8 cellular contexts compared by ENCODE assay signal in the genomic region with DNA sequence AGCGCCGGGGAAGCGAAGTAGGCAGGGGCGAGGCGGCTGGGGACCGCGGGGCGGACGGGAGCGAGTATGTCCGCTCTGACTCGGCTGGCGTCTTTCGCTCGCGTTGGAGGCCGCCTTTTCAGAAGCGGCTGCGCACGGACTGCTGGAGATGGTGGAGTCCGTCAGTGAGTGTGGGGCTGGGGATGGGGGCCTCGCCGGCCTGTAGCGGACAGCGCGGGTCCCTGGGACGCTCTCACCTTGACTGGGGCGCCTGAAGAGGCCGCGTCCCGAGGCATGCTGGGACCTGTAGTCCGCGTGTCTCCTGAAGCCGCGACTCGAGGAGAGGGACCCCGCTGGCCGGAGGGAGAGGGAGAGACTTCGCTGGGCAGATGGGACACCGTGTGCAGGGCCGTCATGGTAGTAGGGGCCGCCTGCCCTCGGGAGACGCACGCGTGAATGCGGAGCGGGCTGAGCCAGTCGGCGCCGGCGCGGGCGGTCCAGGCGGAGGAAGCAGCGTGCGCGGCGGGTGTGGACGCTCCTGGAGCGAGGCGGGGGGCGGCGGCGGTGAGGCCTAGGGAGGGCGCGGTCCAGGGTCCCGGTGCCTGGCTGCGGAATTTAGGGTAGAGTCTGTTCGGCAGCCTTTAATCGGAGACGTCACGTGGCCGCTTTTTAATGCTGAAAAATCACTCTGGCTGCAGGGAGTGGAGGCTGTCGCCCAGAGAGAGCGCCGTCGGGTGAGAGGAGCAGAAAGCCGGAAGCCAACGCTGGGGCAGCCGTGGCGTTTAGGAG.
A peak's percentile ranks its signal among the peaks of the same experiment; 100 is the strongest.
DNase-seq lines count a peak whose midpoint lies in the region; ATAC-seq, FAIRE-seq and TF ChIP-seq lines count a peak whose summit lies in the region.

Gene NDUFB2, plus strand, starts transcription at position 30 of the 768 bp plus-strand sequence. Its CDS starts 37 bp downstream, at position 67.

- H3K9ac ChIP-seq in NT2/D1 (ENCODE audit: insufficient read length, low read depth) (peak within 1 kb of the TSS; percentile 97), mucosa of rectum (ENCODE audit: low read depth in 1 of 2, low read length in 2 of 2) (peak within 1 kb of the TSS; percentile 73 to 90)

- H3K27ac ChIP-seq in HL-60 (replicated peaks) (peak within 1 kb of the TSS; percentile 92), mucosa of rectum (ENCODE audit: low read depth in 2 of 2, low read length in 2 of 2) (peak within 1 kb of the TSS; percentile 93 to 98)

- H3K4me3 ChIP-seq in HL-60 (replicated peaks; ENCODE audit: insufficient read depth, low read length) (peak within 1 kb of the TSS; percentile 90), NT2/D1 (ENCODE audit: insufficient read length, low read depth) (peak within 1 kb of the TSS; percentile 81), mucosa of rectum (ENCODE audit: low read length in 2 of 2) (peak within 1 kb of the TSS; percentile 88 to 91)

- H3K9me3 ChIP-seq in NT2/D1 (ENCODE audit: insufficient read depth, low read length): no peaks in the 10 kb centered on the region
- H3K9me3 ChIP-seq in mucosa of rectum (ENCODE audit: control insufficient read depth in 2 of 2, low read length in 2 of 2): no peaks in the 10 kb centered on the region

- FAIRE-seq in D721Med (lab: Jason Lieb, UNC): no peak

- H3K4me1 ChIP-seq in NT2/D1 (ENCODE audit: insufficient read depth, insufficient read length): no peaks in the 10 kb centered on the region
- H3K4me1 ChIP-seq in mucosa of rectum (ENCODE audit: control insufficient read depth in 2 of 2, insufficient read depth in 2 of 2, low read length in 2 of 2): peaks cover 12 to 14% of the 10 kb centered on the region in 2 donors

- TF ChIP-seq POLR2A in erythroblast (IDR thresholded peaks at IDR 0.05; ENCODE audit: low read length): peak; percentile 86

- H3K36me3 ChIP-seq in NT2/D1 (ENCODE audit: insufficient read depth, insufficient read length, low read length) (peaks cover 7% of the 10 kb centered on the region), mucosa of rectum (ENCODE audit: control insufficient read depth in 2 of 2, insufficient read depth in 2 of 2, low read length in 2 of 2) (peaks cover 3% of the 10 kb centered on the region in 2 donors)

- DNase-seq in D721Med (ENCODE audit: insufficient read length, low spot score): peak; percentile 70
- DNase-seq in HL-60 (ENCODE audit: low read depth in 1 of 2, low spot score in 1 of 2): peak; percentile 74 to 75
- DNase-seq in NT2/D1 (ENCODE audit: low read depth, low spot score): peak; percentile 79
- DNase-seq in activated CD8-positive, alpha-beta memory T cell treated with anti-CD3 and anti-CD28 coated beads, Interleukin-2, amount 50 U/mL, for 48 hours: peak; percentile 88
- DNase-seq in erythroblast (lab: John Stamatoyannopoulos, UW): peak; percentile 87 to 91
- DNase-seq in stimulated activated CD8-positive, alpha-beta memory T cell treated with anti-CD3 and anti-CD28 coated beads, Interleukin-7, amount 100 ng/mL, for 24 hours (ENCODE audit: low read depth): peak; percentile 31

- H3K27me3 ChIP-seq in HL-60 (ENCODE audit: insufficient read depth, poor library complexity, severe bottlenecking) (no peaks in the 10 kb centered on the region), NT2/D1 (ENCODE audit: insufficient read depth, insufficient read length) (no peaks in the 10 kb centered on the region), mucosa of rectum (ENCODE audit: control insufficient read depth in 2 of 2, insufficient read depth in 2 of 2, low read length in 2 of 2) (no peaks in the 10 kb centered on the region)

- TF ChIP-seq CTCF in D721Med (IDR thresholded peaks at IDR 0.05; ENCODE audit: insufficient read depth, missing control alignments) (no peak), HL-60 (IDR thresholded peaks at IDR 0.05; ENCODE audit: insufficient read depth, low read length) (no peak)

- ATAC-seq in GM19467 (IDR thresholded peaks at IDR 0.05; ENCODE audit: unreplicated experiment): peak; percentile 90

Comparison
In these comparisons a context has a peak if more than half of its experiments do, and no peak if none do; other contexts are left out.
1. Peak in every context shown above with its lines: DNase-seq, ATAC-seq, H3K4me3 ChIP-seq and H3K27ac ChIP-seq.
2. DNase-seq: peak in every context shown above with its lines; median percentile 89 in erythroblast; 88 in activated CD8-positive, alpha-beta memory T cell treated with anti-CD3 and anti-CD28 coated beads, Interleukin-2, amount 50 U/mL, for 48 hours; 79 in NT2/D1; 74 in HL-60; 70 in D721Med; 31 in stimulated activated CD8-positive, alpha-beta memory T cell treated with anti-CD3 and anti-CD28 coated beads, Interleukin-7, amount 100 ng/mL, for 24 hours.